18 cellular contexts compared by ENCODE assay signal in the genomic region with DNA sequence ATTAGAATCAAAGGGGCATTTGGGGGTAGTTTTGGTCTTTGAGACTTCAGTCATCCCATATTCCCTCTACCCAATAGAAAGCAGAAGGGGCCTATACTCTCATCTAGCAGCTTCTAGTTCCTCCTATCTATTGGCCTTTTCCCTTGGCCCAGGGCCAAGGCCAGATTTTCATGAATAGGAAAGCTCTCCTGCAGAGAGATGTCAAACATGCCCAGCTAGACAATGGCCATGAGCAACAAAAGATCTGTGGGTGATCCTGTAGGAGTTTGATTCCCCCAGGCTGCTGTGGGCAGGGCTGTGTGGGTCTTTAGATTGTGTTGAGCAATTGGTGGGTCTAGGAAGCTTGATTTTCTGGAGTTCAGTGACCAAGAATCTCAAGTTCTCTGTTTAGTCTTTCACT. TPM values are rescaled to one million over a fixed set of nuclear protein-coding genes. Genes with fewer than 3 reads are reported as not detected.
DNase-seq lines count a peak whose midpoint lies in the region; ATAC-seq, FAIRE-seq and TF ChIP-seq lines count a peak whose summit lies in the region.
"Had no signal": no experiment of that assay in that cellular context is flagged by ENCODE, and none has a peak within 500 bp of the region (broad histone marks: within the 10 kb centered on the region; RNA-seq: fewer than 3 reads in every experiment).

No MANE protein-coding gene starts in this region.

- H3K9me3 ChIP-seq in HUES48 (ENCODE audit: control insufficient read depth, insufficient read depth, low read length): no peaks in the 10 kb centered on the region
- no peaks in the 10 kb centered on the region for H3K9me3 ChIP-seq in K562 (replicated peaks; ENCODE audit: control insufficient read depth, insufficient read depth, low read depth, low read length)
- peaks cover 4% of the 10 kb centered on the region for H3K9me3 ChIP-seq in endodermal cell (ENCODE audit: control insufficient read depth, low read length)
- H3K9me3 ChIP-seq in OCI-LY7 (ENCODE audit: low read length): no peaks in the 10 kb centered on the region

- H2AFZ ChIP-seq in K562 (ENCODE audit: low read depth, low read length) (no peak overlapping the region), OCI-LY7 (ENCODE audit: low read length) (no peak overlapping the region)

- H3K27me3 ChIP-seq in HUES48 (ENCODE audit: control insufficient read depth, insufficient read depth, low read length) (peaks cover 62% of the 10 kb centered on the region), K562 (ENCODE audit: control insufficient read depth in 2 of 2, insufficient read depth in 2 of 2, low read length in 2 of 2) (peaks cover 29 to 40% of the 10 kb centered on the region in 2 experiments; a peak in 3 of 5 replicates), endodermal cell (ENCODE audit: control insufficient read depth, insufficient read depth, low read length, poor library complexity, severe bottlenecking) (peaks cover 89% of the 10 kb centered on the region)
- H3K27me3 ChIP-seq: BLaER1 had no signal

- peak; percentile 17 for DNase-seq in DMS 273 (lab: John Stamatoyannopoulos, UW; ENCODE audit: unreplicated experiment)
- no peak for DNase-seq in DMS 273 treated with DMSO at 0.1 percent for 48 hours (lab: John Stamatoyannopoulos, UW)
- DNase-seq in NCI-H345 treated with DMSO at 0.1 percent for 48 hours (lab: John Stamatoyannopoulos, UW; ENCODE audit: unreplicated experiment): peak; percentile 89
- DNase-seq in K562 (ENCODE audit: extremely low read depth in 1 of 4, low spot score in 3 of 4): no peak
- no peak for DNase-seq in endodermal cell
- no peak for DNase-seq in cortex of kidney (lab: John Stamatoyannopoulos, UW)
- no peak for DNase-seq in OCI-LY7 (ENCODE audit: low spot score)
- DNase-seq: GF-D8, NCI-H1694 treated with DMSO at 0.1 percent for 48 hours, NCI-H2227 treated with DMSO at 0.1 percent for 48 hours, NCI-H774, T-helper 9 cell had no signal

- H4K20me1 ChIP-seq in K562 (replicated peaks; ENCODE audit: control insufficient read depth, insufficient read depth, low read length) (no peaks in the 10 kb centered on the region), OCI-LY7 (ENCODE audit: insufficient read depth, low read length) (no peaks in the 10 kb centered on the region)
- H4K20me1 ChIP-seq: BLaER1 had no signal

- H3K4me3 ChIP-seq in HUES48 (ENCODE audit: low read depth, low read length): peak overlapping the region; percentile 12; the same call in 1 of the 2 replicates
- no peak overlapping the region for H3K4me3 ChIP-seq in K562
- no peak overlapping the region for H3K4me3 ChIP-seq in endodermal cell (ENCODE audit: low read length)
- no peak overlapping the region for H3K4me3 ChIP-seq in OCI-LY7 (ENCODE audit: low read depth, low read length, poor library complexity, severe bottlenecking)
- H3K4me3 ChIP-seq: BLaER1 had no signal

- TF ChIP-seq EP300 in K562 (IDR thresholded peaks at IDR 0.05; ENCODE audit: low read length): no peak

- H3K9me3 Mint-ChIP-seq in endodermal cell: peaks cover 2% of the 10 kb centered on the region

- H3K27ac ChIP-seq in HUES48 (ENCODE audit: low read depth, low read length) (peak overlapping the region; percentile 51), K562 (ENCODE audit: extremely low read depth, low read depth, low read length) (no peak overlapping the region), endodermal cell (ENCODE audit: low read depth, low read length) (no peak overlapping the region), OCI-LY7 (ENCODE audit: low read depth, low read length, poor library complexity, severe bottlenecking) (no peak overlapping the region)
- H3K27ac ChIP-seq: 22Rv1, BLaER1, RWPE1 had no signal

- BruUV-seq in K562 (replicated peaks; lab: Mats Ljungman, UMichigan) (no TSS peak), OCI-LY7 (replicated peaks; lab: Mats Ljungman, UMichigan) (no TSS peak)

- no peak for FAIRE-seq in K562 (lab: Jason Lieb, UNC)

- no peaks in the 10 kb centered on the region for H3K9me2 ChIP-seq in OCI-LY7 (ENCODE audit: insufficient read depth, low read length)

- CTCF ChIA-PET in K562 (lab: Yijun Ruan, JAX; ENCODE audit: low intra/inter-chr PET ratio): interaction anchor here (0.6 to 0.8 kb wide), 2 partner anchors 161 to 1040 kb away, joined by 3 read pairs; no protein-coding TSS in a partner anchor
- CTCF ChIA-PET in OCI-LY7 (lab: Charles Lee; ENCODE audit: unreplicated experiment): no interaction called here

- H3K4me1 ChIP-seq in HUES48 (ENCODE audit: control insufficient read depth, insufficient read depth, low read length) (peaks cover 33% of the 10 kb centered on the region), K562 (replicated peaks in 1 of 2; ENCODE audit: control insufficient read depth in 2 of 2, insufficient read depth in 2 of 2, low read length in 2 of 2) (peaks cover 0 to 22% of the 10 kb centered on the region in 2 experiments; a peak in 1 of 5 replicates), endodermal cell (ENCODE audit: control insufficient read depth, insufficient read depth, low read length) (peaks cover 1% of the 10 kb centered on the region), OCI-LY7 (ENCODE audit: insufficient read depth, low read length, poor library complexity, severe bottlenecking) (no peaks in the 10 kb centered on the region)

- no peak for TF ChIP-seq POLR2A in K562 (conservative IDR thresholded peaks at IDR 0.05)

- peaks cover 83% of the 10 kb centered on the region for H3K27me3 Mint-ChIP-seq in endodermal cell (ENCODE audit: insufficient read depth)

- H3K9me1 ChIP-seq in K562 (ENCODE audit: control insufficient read depth, insufficient read depth, low read length): no peaks in the 10 kb centered on the region

- no peak overlapping the region for H3K4me2 ChIP-seq in K562 (ENCODE audit: insufficient read depth, low read length)
- no peak overlapping the region for H3K4me2 ChIP-seq in OCI-LY7 (ENCODE audit: low read length)

- no peaks in the 10 kb centered on the region for H3K36me3 ChIP-seq in HUES48 (ENCODE audit: control insufficient read depth, insufficient read depth, low read length)
- H3K36me3 ChIP-seq in K562 (ENCODE audit: control insufficient read depth, insufficient read depth, low read length): no peaks in the 10 kb centered on the region
- H3K36me3 ChIP-seq in endodermal cell (ENCODE audit: control insufficient read depth, insufficient read depth, low read length): no peaks in the 10 kb centered on the region
- H3K36me3 ChIP-seq in OCI-LY7 (ENCODE audit: insufficient read depth, low read length): no peaks in the 10 kb centered on the region
- H3K36me3 ChIP-seq: BLaER1 had no signal

- no peaks in the 10 kb centered on the region for H3K36me3 Mint-ChIP-seq in endodermal cell (ENCODE audit: low read depth)

- no peak overlapping the region for H3K4me3 Mint-ChIP-seq in endodermal cell

- TF ChIP-seq CTCF in K562 (IDR thresholded peaks at IDR 0.05 in 2 of 3, conservative IDR thresholded peaks at IDR 0.05 in 1 of 3; ENCODE audit: insufficient read depth in 2 of 3, low read depth in 1 of 3, low read length in 3 of 3) (no peak), endodermal cell (conservative IDR thresholded peaks at IDR 0.05) (no peak), OCI-LY7 (conservative IDR thresholded peaks at IDR 0.05; ENCODE audit: low read length) (no peak)

- peaks cover 13% of the 10 kb centered on the region for H3K4me1 Mint-ChIP-seq in endodermal cell

- no peaks in the 10 kb centered on the region for H3K79me2 ChIP-seq in K562 (ENCODE audit: control insufficient read depth, insufficient read depth, low read length)
- H3K79me2 ChIP-seq in OCI-LY7 (ENCODE audit: insufficient read depth, low read depth, low read length): no peaks in the 10 kb centered on the region

- no peak overlapping the region for H3K9ac ChIP-seq in HUES48 (ENCODE audit: low read depth, low read length)
- no peak overlapping the region for H3K9ac ChIP-seq in K562 (ENCODE audit: insufficient read depth in 1 of 2, low read depth in 2 of 2, low read length in 2 of 2)
- no peak overlapping the region for H3K9ac ChIP-seq in endodermal cell (ENCODE audit: extremely low read depth, low read length, poor library complexity, severe bottlenecking)
- H3K9ac ChIP-seq: BLaER1 had no signal

- no peak overlapping the region for H3K27ac Mint-ChIP-seq in endodermal cell

- no peak for TF ChIP-seq RAD21 in K562 (CRISPR knock-in tag; conservative IDR thresholded peaks at IDR 0.05 in 1 of 2, IDR thresholded peaks at IDR 0.05 in 1 of 2)

- POLR2A ChIA-PET in K562 (lab: Yijun Ruan, JAX): interaction anchor here (0.7 to 0.9 kb wide), 2 partner anchors 10 to 12 kb away, joined by 3 read pairs; no protein-coding TSS in a partner anchor
- POLR2A ChIA-PET in OCI-LY7 (lab: Charles Lee): interaction anchor here (1.6 kb wide), 1 partner anchor 11 kb away, joined by 3 read pairs; no protein-coding TSS in a partner anchor

- intact Hi-C loops in K562 (cut with micrococcal nuclease) (loop anchor here (2.0 kb wide), 2 partner anchors 59 to 161 kb away; no protein-coding TSS in a partner anchor), OCI-LY7 (cut with micrococcal nuclease; ENCODE audit: unreplicated experiment) (no loop called here)

- no peak for ATAC-seq in K562
- ATAC-seq: HCT116 had no signal

- in situ Hi-C loops in K562 (cut with MboI): no loop called here

TF ChIP-seq in K562, 482 proteins besides CTCF, POLR2A, EP300 and RAD21 (continues in another document):
- no peak for TF ChIP-seq HDAC6 (IDR thresholded peaks at IDR 0.05; ENCODE audit: low read depth, low read length)
- TF ChIP-seq SMARCA5 (IDR thresholded peaks at IDR 0.05): no peak
- 0 out of 2 replicates have a peak, but pooled peaks have one; percentile 8 for TF ChIP-seq NFIX (CRISPR knock-in tag; IDR thresholded peaks at IDR 0.05; ENCODE audit: low read depth)

RNA-seq across cellular contexts. Expression of a gene that starts 2.9 kb away (rescaled TPM):
- total RNA-seq in K562 (2011; cell fraction: chromatin; rRNA removed; ENCODE audit: low replicate concordance): not detected in 2 replicates
- total RNA-seq in K562 (2011; cell fraction: nucleolus; rRNA removed): not detected in 2 replicates
- not detected in 2 replicates for total RNA-seq in K562 (2011; cell fraction: nucleoplasm; rRNA removed)
- total RNA-seq in K562 (2014; rRNA removed) (not detected in 2 replicates), K562 (2014; rRNA removed; fragmentation: Illumina TruSeq; extraction: Trizol) (not detected in 2 replicates), K562 (2015; rRNA removed; fragmentation: Illumina TruSeq; extraction: Trizol) (0.15 TPM in 1 of 2 replicates, not detected in the other), K562 (2021) (not detected in 2 replicates), endodermal cell (not detected), OCI-LY7 (2022) (not detected in 2 replicates)
- polyA plus RNA-seq in K562 (2011; rRNA removed) (not detected in 2 replicates), K562 (2014; fragmentation: Illumina TruSeq; extraction: Trizol) (not detected in 2 replicates), K562 (2014; fragmentation: Nextera tagmentation; extraction: Ambion mirVana) (under 1 TPM in 1 of 2 experiments, not detected in 1; 0.03 TPM), K562 (2014; rRNA removed) (not detected in 2 replicates)
- polyA plus RNA-seq in K562 (2011; cell fraction: cytosol; rRNA removed): not detected in 2 replicates
- not detected in 2 replicates for polyA plus RNA-seq in K562 (2011; cell fraction: nucleus; rRNA removed)
- polyA plus RNA-seq in K562 (2012): 0.21 and 0.26 TPM in 2 replicates
- polyA minus RNA-seq in K562 (2011; rRNA and poly(A)+ RNA removed): not detected in 2 replicates
- not detected in 2 replicates for polyA minus RNA-seq in K562 (2011; cell fraction: cytosol; rRNA and poly(A)+ RNA removed)
- polyA minus RNA-seq in K562 (2011; cell fraction: nucleus; rRNA and poly(A)+ RNA removed): not detected in 2 replicates
- 10.5 TPM for polyA plus RNA-seq in endodermal cell (2013, experiment 1 of 2)
- polyA plus RNA-seq in endodermal cell (2013, experiment 2 of 2): 8.6 TPM
- not detected in 2 replicates for total RNA-seq in OCI-LY7 (2014; rRNA removed; shearing (Covaris generic))
- total RNA-seq: HT1080 had no signal

Comparison
In these comparisons a context has a peak if more than half of its experiments do, and no peak if none do; other contexts are left out.
1. DNase-seq: peak in DMS 273 (single experiment) and NCI-H345 treated with DMSO at 0.1 percent for 48 hours (single experiment); none in DMS 273 treated with DMSO at 0.1 percent for 48 hours (single experiment), K562 (0 of 4), endodermal cell (single experiment), cortex of kidney (single experiment) and OCI-LY7 (single experiment).